18 cellular contexts compared by ENCODE assay signal in genomic region chr4:149441338-149441737, GRCh38.
DNase-seq lines count a peak whose midpoint lies in the region; ATAC-seq, FAIRE-seq and TF ChIP-seq lines count a peak whose summit lies in the region.
"Had no signal": no experiment of that assay in that cellular context is flagged by ENCODE, and none has a peak within 500 bp of the region (broad histone marks: within the 10 kb centered on the region; RNA-seq: fewer than 3 reads in every experiment).

No MANE protein-coding gene starts in this region.

- TF ChIP-seq CTCF in AG09309 (IDR thresholded peaks at IDR 0.05; ENCODE audit: control insufficient read depth, insufficient read depth, low read depth, low read length, missing control alignments) (no peak), IMR-90 (conservative IDR thresholded peaks at IDR 0.05; ENCODE audit: low read depth, low read length) (no peak), astrocyte of the cerebellum (IDR thresholded peaks at IDR 0.05; ENCODE audit: low read depth, low read length, missing control alignments) (no peak), keratinocyte (optimal IDR thresholded peaks at IDR 0.05 in 1 of 3, IDR thresholded peaks at IDR 0.05 in 1 of 3, conservative IDR thresholded peaks at IDR 0.05 in 1 of 3; ENCODE audit: extremely low read depth in 1 of 3, insufficient read depth in 2 of 3, low read length in 3 of 3) (no peak)

- H3K56ac ChIP-seq in IMR-90 (ENCODE audit: extremely low read depth, insufficient read depth, low read length), result no peak overlapping the region

- no peak overlapping the region for H2BK20ac ChIP-seq in IMR-90 (ENCODE audit: low read depth, low read length)

- H2BK120ac ChIP-seq in IMR-90 (ENCODE audit: low read depth, low read length), result no peak overlapping the region

- no peak for TF ChIP-seq POLR2A in IMR-90 (IDR thresholded peaks at IDR 0.05; ENCODE audit: low read depth, low read length)

- no peak overlapping the region for H3K4ac ChIP-seq in IMR-90 (ENCODE audit: low read depth, low read length)

- no peak overlapping the region for H4K91ac ChIP-seq in IMR-90 (ENCODE audit: insufficient read depth, low read depth, low read length)

- H3K9ac ChIP-seq in IMR-90 (ENCODE audit: low read depth, low read length) (no peak overlapping the region), keratinocyte (ENCODE audit: control insufficient read depth, extremely low read depth, insufficient read depth, low read length) (no peak overlapping the region)

- no peak overlapping the region for H3K23ac ChIP-seq in IMR-90 (ENCODE audit: low read depth, low read length)

- no peaks in the 10 kb centered on the region for H3K79me2 ChIP-seq in keratinocyte (ENCODE audit: control insufficient read depth, insufficient read depth, low read length)

- H3K36me3 Mint-ChIP-seq in T-helper 2 cell treated with Interferon-gamma antibody and Interleukin-4, amounts not matched to agents 5 μg/mL and 100 μg/mL, for 36 hours (ENCODE audit: low read depth), result no peaks in the 10 kb centered on the region

- intact Hi-C loops in IMR-90 (cut with micrococcal nuclease), result no loop called here

- H3K36me3 ChIP-seq in IMR-90 (ENCODE audit: control insufficient read depth, insufficient read depth, low read length) (no peaks in the 10 kb centered on the region), keratinocyte (ENCODE audit: control insufficient read depth in 2 of 2, extremely low read depth in 1 of 2, insufficient read depth in 2 of 2, low read length in 2 of 2) (no peaks in the 10 kb centered on the region)
- H3K36me3 ChIP-seq: esophagus squamous epithelium, sigmoid colon had no signal

- no peak for TF ChIP-seq RAD21 in IMR-90 (IDR thresholded peaks at IDR 0.05; ENCODE audit: low read length)

- FAIRE-seq in keratinocyte (lab: Jason Lieb, UNC), result peak; percentile 89
- FAIRE-seq: TTC549 had no signal

- no peaks in the 10 kb centered on the region for H3K79me1 ChIP-seq in IMR-90 (ENCODE audit: low read depth in 1 of 2, low read length in 2 of 2)

- no peak overlapping the region for H3K18ac ChIP-seq in IMR-90 (ENCODE audit: low read depth, low read length)

- H3K4me2 ChIP-seq in IMR-90 (ENCODE audit: low read depth, low read length) (no peak overlapping the region), keratinocyte (ENCODE audit: control insufficient read depth, extremely low read depth, insufficient read depth, low read depth, low read length) (peak overlapping the region; percentile 6)

- H3K4me3 ChIP-seq in AG09309 (ENCODE audit: control insufficient read depth, low read depth, low read length), result no peak overlapping the region
- H3K4me3 ChIP-seq in IMR-90 (ENCODE audit: insufficient read depth, low read depth, low read length), result no peak overlapping the region
- H3K4me3 ChIP-seq in astrocyte of the cerebellum (ENCODE audit: low read depth, low read length), result no peak overlapping the region
- H3K4me3 ChIP-seq in keratinocyte (ENCODE audit: control insufficient read depth in 2 of 3, extremely low read depth in 1 of 3, insufficient read depth in 2 of 3, low read depth in 1 of 3, low read length in 3 of 3), result no peak overlapping the region
- H3K4me3 ChIP-seq: esophagus squamous epithelium, sigmoid colon had no signal

- dilution Hi-C loops in IMR-90 (cut with HindIII; ENCODE audit: low sequenced_read_pairs, unreplicated experiment) (no loop called here), keratinocyte (cut with MboI; ENCODE audit: extremely low pct_ligation_motif_present, low sequenced_read_pairs) (no loop called here)

- ATAC-seq in IMR-90 (ENCODE audit: low read depth), result no peak

- POLR2A ChIA-PET in IMR-90 (lab: Charles Lee; ENCODE audit: unreplicated experiment), result no interaction called here

- H2AK5ac ChIP-seq in IMR-90 (ENCODE audit: low read depth, low read length), result no peak overlapping the region

- no peaks in the 10 kb centered on the region for H3K4me1 ChIP-seq in IMR-90 (ENCODE audit: control insufficient read depth, insufficient read depth, low read length)
- peaks cover 9% of the 10 kb centered on the region for H3K4me1 ChIP-seq in keratinocyte (ENCODE audit: control insufficient read depth, extremely low read depth, insufficient read depth, low read length)
- H3K4me1 ChIP-seq: esophagus squamous epithelium, sigmoid colon had no signal

- no peak overlapping the region for H2AFZ ChIP-seq in IMR-90 (replicated peaks; ENCODE audit: low read length, poor library complexity)
- H2AFZ ChIP-seq in keratinocyte (ENCODE audit: control insufficient read depth, low read length), result peak overlapping the region; percentile 16

- H3K27me3 ChIP-seq in IMR-90 (ENCODE audit: control insufficient read depth, insufficient read depth, low read length) (no peaks in the 10 kb centered on the region), keratinocyte (ENCODE audit: control insufficient read depth, extremely low read depth, insufficient read depth, low read length) (no peaks in the 10 kb centered on the region)
- H3K27me3 ChIP-seq: esophagus squamous epithelium, sigmoid colon had no signal

- no CpG with 5 or more reads among the region's 1 CpG for WGBS in IMR-90 (ENCODE audit: extremely low coverage in 2 of 2, insufficient read length in 1 of 2), 2 experiments

- DNase-seq in AG09309 (ENCODE audit: low read depth), result peak; percentile 35
- DNase-seq in IMR-90, result peak; percentile 16
- peak; percentile 36 for DNase-seq in astrocyte of the cerebellum (ENCODE audit: low read depth)
- no peak for DNase-seq in keratinocyte (ENCODE audit: low read depth, low spot score)
- DNase-seq in DMS153 treated with DMSO at 0.1 percent for 48 hours (lab: John Stamatoyannopoulos, UW; ENCODE audit: unreplicated experiment), result no peak
- no peak for DNase-seq in substantia nigra (lab: John Stamatoyannopoulos, UW)
- no peak for DNase-seq in NCI-H2227 (lab: John Stamatoyannopoulos, UW; ENCODE audit: unreplicated experiment)
- no peak for DNase-seq in T-helper 2 cell treated with Interferon-gamma antibody and Interleukin-4, amounts not matched to agents 5 μg/mL and 100 μg/mL, for 36 hours (ENCODE audit: low spot score)
- DNase-seq: activated CD4-positive, alpha-beta T cell treated with anti-CD3 and anti-CD28 coated beads, Interleukin-2, amount 50 U/mL, for 48 hours; amygdala; dermis blood vessel endothelial cell; DMS 273 treated with DMSO at 0.1 percent for 48 hours; esophagus squamous epithelium; NCI-H2081; SHP77 treated with DMSO at 0.1 percent for 48 hours; sigmoid colon; stimulated activated CD4-positive, alpha-beta T cell treated with anti-CD3 and anti-CD28 coated beads, Interleukin-4, amount 100 ng/mL, for 4 hours had no signal

- CTCF ChIA-PET in IMR-90 (lab: Yijun Ruan, JAX), result no interaction called here

- no peak overlapping the region for H4K5ac ChIP-seq in IMR-90 (ENCODE audit: low read depth, low read length)

- no peak overlapping the region for H3K4me3 Mint-ChIP-seq in T-helper 2 cell treated with Interferon-gamma antibody and Interleukin-4, amounts not matched to agents 5 μg/mL and 100 μg/mL, for 36 hours

- H3K4me1 Mint-ChIP-seq in T-helper 2 cell treated with Interferon-gamma antibody and Interleukin-4, amounts not matched to agents 5 μg/mL and 100 μg/mL, for 36 hours (ENCODE audit: low read depth), result no peaks in the 10 kb centered on the region

- H3K27ac Mint-ChIP-seq in T-helper 2 cell treated with Interferon-gamma antibody and Interleukin-4, amounts not matched to agents 5 μg/mL and 100 μg/mL, for 36 hours, result no peak overlapping the region

- no peaks in the 10 kb centered on the region for H3K9me3 Mint-ChIP-seq in T-helper 2 cell treated with Interferon-gamma antibody and Interleukin-4, amounts not matched to agents 5 μg/mL and 100 μg/mL, for 36 hours

- no peak overlapping the region for H4K8ac ChIP-seq in IMR-90 (ENCODE audit: low read depth in 2 of 2, low read length in 2 of 2)

- no TSS peak for BruUV-seq in IMR-90 (replicated peaks; lab: Mats Ljungman, UMichigan)

- no peaks in the 10 kb centered on the region for H3K27me3 Mint-ChIP-seq in T-helper 2 cell treated with Interferon-gamma antibody and Interleukin-4, amounts not matched to agents 5 μg/mL and 100 μg/mL, for 36 hours (ENCODE audit: low read depth)

- H2BK15ac ChIP-seq in IMR-90 (ENCODE audit: low read depth, low read length), result no peak overlapping the region

- no peak overlapping the region for H3K14ac ChIP-seq in IMR-90 (replicated peaks; ENCODE audit: low read depth, low read length)

- in situ Hi-C loops in IMR-90 (cut with MboI; ENCODE audit: low sequenced_read_pairs) (no loop called here), astrocyte of the cerebellum (cut with HindIII; ENCODE audit: low sequenced_read_pairs) (no loop called here)

- no peak overlapping the region for H2AK9ac ChIP-seq in IMR-90 (replicated peaks; ENCODE audit: low read depth, low read length, poor library complexity)

- H4K20me1 ChIP-seq in IMR-90 (ENCODE audit: insufficient read depth, low read length) (no peaks in the 10 kb centered on the region), keratinocyte (ENCODE audit: control insufficient read depth, extremely low read depth, insufficient read depth, low read length) (no peaks in the 10 kb centered on the region)

- H3K9me3 ChIP-seq in IMR-90 (ENCODE audit: control insufficient read depth, insufficient read depth, low read length) (no peaks in the 10 kb centered on the region), keratinocyte (ENCODE audit: control insufficient read depth, low read depth, low read length) (no peaks in the 10 kb centered on the region)
- H3K9me3 ChIP-seq: esophagus squamous epithelium, sigmoid colon had no signal

- H3K9me1 ChIP-seq in IMR-90 (ENCODE audit: insufficient read depth, low read length) (no peaks in the 10 kb centered on the region), keratinocyte (ENCODE audit: control insufficient read depth, extremely low read depth, insufficient read depth, low read length) (no peaks in the 10 kb centered on the region)

- no peak overlapping the region for H2BK5ac ChIP-seq in IMR-90 (ENCODE audit: low read depth, low read length, poor library complexity, severe bottlenecking)

- no peak overlapping the region for H3K27ac ChIP-seq in IMR-90 (ENCODE audit: insufficient read depth, low read length)
- H3K27ac ChIP-seq in keratinocyte (ENCODE audit: control insufficient read depth, insufficient read depth, low read length), result no peak overlapping the region
- H3K27ac ChIP-seq in substantia nigra (ENCODE audit: low read depth, low read length, poor library complexity, severe bottlenecking), result no peak overlapping the region
- H3K27ac ChIP-seq: esophagus squamous epithelium, sigmoid colon had no signal

TF ChIP-seq in IMR-90, 13 proteins besides CTCF, POLR2A, EP300 and RAD21 (continues in another document):
- TF ChIP-seq ELK1 (IDR thresholded peaks at IDR 0.05; ENCODE audit: borderline replicate concordance, low read depth, low read length), result no peak
- no peak for TF ChIP-seq MXI1 (IDR thresholded peaks at IDR 0.05; ENCODE audit: borderline replicate concordance, low read depth, low read length)

Comparison
In these comparisons a context has a peak if more than half of its experiments do, and no peak if none do; other contexts are left out.
1. DNase-seq: peak in AG09309 (single experiment), IMR-90 (single experiment) and astrocyte of the cerebellum (single experiment); none in keratinocyte (single experiment), DMS153 treated with DMSO at 0.1 percent for 48 hours (single experiment), substantia nigra (0 of 49), NCI-H2227 (single experiment) and T-helper 2 cell treated with Interferon-gamma antibody and Interleukin-4, amounts not matched to agents 5 μg/mL and 100 μg/mL, for 36 hours (single experiment).